ENCODE assay signal across 1 cellular context in the genomic region with DNA sequence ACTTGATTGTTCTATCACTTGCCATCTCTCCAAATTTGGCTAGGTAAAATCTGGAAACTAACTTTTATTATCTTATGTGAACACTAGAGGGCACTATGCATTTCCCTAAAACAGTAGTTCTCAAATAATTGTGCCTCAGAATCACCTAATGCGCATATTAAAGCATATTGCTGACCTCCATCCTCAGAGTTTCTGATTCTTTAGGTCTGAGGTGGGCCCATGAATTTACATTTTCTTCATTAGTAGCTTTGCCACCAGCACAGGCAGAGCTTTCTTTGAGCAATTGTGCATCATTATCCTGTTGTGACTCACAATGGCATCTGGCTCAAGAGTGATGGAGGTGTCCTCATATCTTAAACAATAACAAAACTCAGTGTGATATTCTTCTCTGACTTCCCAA.
TF ChIP-seq lines count a peak whose summit lies in the region.

No MANE protein-coding gene starts in this region.

TF ChIP-seq in H1, 55 proteins besides CTCF, POLR2A, EP300 and RAD21 (continued from another document):
- TF ChIP-seq, protein P1, sequence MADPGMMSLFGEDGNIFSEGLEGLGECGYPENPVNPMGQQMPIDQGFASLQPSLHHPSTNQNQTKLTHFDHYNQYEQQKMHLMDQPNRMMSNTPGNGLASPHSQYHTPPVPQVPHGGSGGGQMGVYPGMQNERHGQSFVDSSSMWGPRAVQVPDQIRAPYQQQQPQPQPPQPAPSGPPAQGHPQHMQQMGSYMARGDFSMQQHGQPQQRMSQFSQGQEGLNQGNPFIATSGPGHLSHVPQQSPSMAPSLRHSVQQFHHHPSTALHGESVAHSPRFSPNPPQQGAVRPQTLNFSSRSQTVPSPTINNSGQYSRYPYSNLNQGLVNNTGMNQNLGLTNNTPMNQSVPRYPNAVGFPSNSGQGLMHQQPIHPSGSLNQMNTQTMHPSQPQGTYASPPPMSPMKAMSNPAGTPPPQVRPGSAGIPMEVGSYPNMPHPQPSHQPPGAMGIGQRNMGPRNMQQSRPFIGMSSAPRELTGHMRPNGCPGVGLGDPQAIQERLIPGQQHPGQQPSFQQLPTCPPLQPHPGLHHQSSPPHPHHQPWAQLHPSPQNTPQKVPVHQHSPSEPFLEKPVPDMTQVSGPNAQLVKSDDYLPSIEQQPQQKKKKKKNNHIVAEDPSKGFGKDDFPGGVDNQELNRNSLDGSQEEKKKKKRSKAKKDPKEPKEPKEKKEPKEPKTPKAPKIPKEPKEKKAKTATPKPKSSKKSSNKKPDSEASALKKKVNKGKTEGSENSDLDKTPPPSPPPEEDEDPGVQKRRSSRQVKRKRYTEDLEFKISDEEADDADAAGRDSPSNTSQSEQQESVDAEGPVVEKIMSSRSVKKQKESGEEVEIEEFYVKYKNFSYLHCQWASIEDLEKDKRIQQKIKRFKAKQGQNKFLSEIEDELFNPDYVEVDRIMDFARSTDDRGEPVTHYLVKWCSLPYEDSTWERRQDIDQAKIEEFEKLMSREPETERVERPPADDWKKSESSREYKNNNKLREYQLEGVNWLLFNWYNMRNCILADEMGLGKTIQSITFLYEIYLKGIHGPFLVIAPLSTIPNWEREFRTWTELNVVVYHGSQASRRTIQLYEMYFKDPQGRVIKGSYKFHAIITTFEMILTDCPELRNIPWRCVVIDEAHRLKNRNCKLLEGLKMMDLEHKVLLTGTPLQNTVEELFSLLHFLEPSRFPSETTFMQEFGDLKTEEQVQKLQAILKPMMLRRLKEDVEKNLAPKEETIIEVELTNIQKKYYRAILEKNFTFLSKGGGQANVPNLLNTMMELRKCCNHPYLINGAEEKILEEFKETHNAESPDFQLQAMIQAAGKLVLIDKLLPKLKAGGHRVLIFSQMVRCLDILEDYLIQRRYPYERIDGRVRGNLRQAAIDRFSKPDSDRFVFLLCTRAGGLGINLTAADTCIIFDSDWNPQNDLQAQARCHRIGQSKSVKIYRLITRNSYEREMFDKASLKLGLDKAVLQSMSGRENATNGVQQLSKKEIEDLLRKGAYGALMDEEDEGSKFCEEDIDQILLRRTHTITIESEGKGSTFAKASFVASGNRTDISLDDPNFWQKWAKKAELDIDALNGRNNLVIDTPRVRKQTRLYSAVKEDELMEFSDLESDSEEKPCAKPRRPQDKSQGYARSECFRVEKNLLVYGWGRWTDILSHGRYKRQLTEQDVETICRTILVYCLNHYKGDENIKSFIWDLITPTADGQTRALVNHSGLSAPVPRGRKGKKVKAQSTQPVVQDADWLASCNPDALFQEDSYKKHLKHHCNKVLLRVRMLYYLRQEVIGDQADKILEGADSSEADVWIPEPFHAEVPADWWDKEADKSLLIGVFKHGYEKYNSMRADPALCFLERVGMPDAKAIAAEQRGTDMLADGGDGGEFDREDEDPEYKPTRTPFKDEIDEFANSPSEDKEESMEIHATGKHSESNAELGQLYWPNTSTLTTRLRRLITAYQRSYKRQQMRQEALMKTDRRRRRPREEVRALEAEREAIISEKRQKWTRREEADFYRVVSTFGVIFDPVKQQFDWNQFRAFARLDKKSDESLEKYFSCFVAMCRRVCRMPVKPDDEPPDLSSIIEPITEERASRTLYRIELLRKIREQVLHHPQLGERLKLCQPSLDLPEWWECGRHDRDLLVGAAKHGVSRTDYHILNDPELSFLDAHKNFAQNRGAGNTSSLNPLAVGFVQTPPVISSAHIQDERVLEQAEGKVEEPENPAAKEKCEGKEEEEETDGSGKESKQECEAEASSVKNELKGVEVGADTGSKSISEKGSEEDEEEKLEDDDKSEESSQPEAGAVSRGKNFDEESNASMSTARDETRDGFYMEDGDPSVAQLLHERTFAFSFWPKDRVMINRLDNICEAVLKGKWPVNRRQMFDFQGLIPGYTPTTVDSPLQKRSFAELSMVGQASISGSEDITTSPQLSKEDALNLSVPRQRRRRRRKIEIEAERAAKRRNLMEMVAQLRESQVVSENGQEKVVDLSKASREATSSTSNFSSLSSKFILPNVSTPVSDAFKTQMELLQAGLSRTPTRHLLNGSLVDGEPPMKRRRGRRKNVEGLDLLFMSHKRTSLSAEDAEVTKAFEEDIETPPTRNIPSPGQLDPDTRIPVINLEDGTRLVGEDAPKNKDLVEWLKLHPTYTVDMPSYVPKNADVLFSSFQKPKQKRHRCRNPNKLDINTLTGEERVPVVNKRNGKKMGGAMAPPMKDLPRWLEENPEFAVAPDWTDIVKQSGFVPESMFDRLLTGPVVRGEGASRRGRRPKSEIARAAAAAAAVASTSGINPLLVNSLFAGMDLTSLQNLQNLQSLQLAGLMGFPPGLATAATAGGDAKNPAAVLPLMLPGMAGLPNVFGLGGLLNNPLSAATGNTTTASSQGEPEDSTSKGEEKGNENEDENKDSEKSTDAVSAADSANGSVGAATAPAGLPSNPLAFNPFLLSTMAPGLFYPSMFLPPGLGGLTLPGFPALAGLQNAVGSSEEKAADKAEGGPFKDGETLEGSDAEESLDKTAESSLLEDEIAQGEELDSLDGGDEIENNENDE (IDR thresholded peaks at IDR 0.05; ENCODE audit: insufficient replicate concordance, low read length), result no peak
- TF ChIP-seq GTF2F1 (IDR thresholded peaks at IDR 0.05; ENCODE audit: borderline replicate concordance, low read depth, low read length) (no peak), CHD1 (IDR thresholded peaks at IDR 0.05; ENCODE audit: low read depth, low read length) (no peak)
